14 cellular contexts compared by ENCODE assay signal in the genomic region with DNA sequence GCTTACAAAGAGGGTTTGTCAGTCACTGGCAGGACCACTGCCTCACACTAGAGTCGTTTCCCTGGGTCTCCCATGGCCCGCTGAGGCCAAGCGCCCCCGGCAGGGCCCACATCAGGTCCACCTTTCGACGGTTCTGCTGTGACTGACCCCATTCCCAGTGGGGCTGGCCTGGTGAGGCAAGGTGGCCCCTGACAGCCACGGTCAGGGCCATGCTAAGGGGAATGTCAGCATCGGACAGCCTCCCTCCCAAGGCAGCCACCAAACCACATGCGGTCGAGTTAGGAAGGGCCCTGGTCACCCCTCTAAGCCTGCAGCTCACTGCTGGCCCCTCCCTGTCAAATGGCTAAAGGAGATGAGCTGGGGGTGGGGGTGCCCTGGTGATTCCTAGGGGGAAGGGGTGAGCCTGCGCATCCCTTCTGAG. TPM values are rescaled to one million over a fixed set of nuclear protein-coding genes. Genes with fewer than 3 reads are reported as not detected.
DNase-seq lines count a peak whose midpoint lies in the region; ATAC-seq, FAIRE-seq and TF ChIP-seq lines count a peak whose summit lies in the region.
"Had no signal": no experiment of that assay in that cellular context is flagged by ENCODE, and none has a peak within 500 bp of the region (broad histone marks: within the 10 kb centered on the region; RNA-seq: fewer than 3 reads in every experiment).

No MANE protein-coding gene starts in this region.

- 100% methylated on average over 5 of the region's 11 CpGs for WGBS in SK-N-SH (ENCODE audit: low lambda C conversion rate)
- WGBS in right lobe of liver (ENCODE audit: insufficient coverage, low coverage, low lambda C conversion rate, missing lambda C conversion rate), result no CpG with 5 or more reads among the region's 11 CpGs
- 40% methylated on average over 7 of the region's 11 CpGs for WGBS in HepG2 (ENCODE audit: low lambda C conversion rate)
- 86 to 91% (median 91%) methylated on average over 11 of the region's 11 CpGs for WGBS in ovary, 3 donors
- 92% methylated on average over 11 of the region's 11 CpGs for WGBS in aorta, 2 donors

- H4K20me1 ChIP-seq in SK-N-SH (ENCODE audit: insufficient read depth) (no peaks in the 10 kb centered on the region), HepG2 (ENCODE audit: insufficient read depth, low read length) (no peaks in the 10 kb centered on the region)

- CTCF ChIA-PET in SK-N-SH (lab: Yijun Ruan, JAX) (interaction anchor here (0.7 to 1.9 kb wide), 2 partner anchors 24 to 475 kb away, joined by 4 to 5 read pairs; no protein-coding TSS in a partner anchor), HepG2 (lab: Yijun Ruan, JAX; ENCODE audit: low intra/inter-chr PET ratio, low total read pairs) (no interaction called here)

- H3K9me3 ChIP-seq in SK-N-SH (no peaks in the 10 kb centered on the region), right lobe of liver (no peaks in the 10 kb centered on the region), HepG2 (ENCODE audit: low read length) (no peaks in the 10 kb centered on the region), ovary (no peaks in the 10 kb centered on the region), aorta (ENCODE audit: control insufficient read depth, low read length) (no peaks in the 10 kb centered on the region)

- no peak for TF ChIP-seq EP300 in SK-N-SH (IDR thresholded peaks at IDR 0.05; ENCODE audit: borderline replicate concordance in 1 of 2, low read depth in 1 of 2, low read length in 1 of 2)
- no peak for TF ChIP-seq EP300 in HepG2 (IDR thresholded peaks at IDR 0.05; ENCODE audit: low read depth in 2 of 2, low read length in 2 of 2)
- TF ChIP-seq EP300 in HepG2 (CRISPR knock-in tag; IDR thresholded peaks at IDR 0.05; ENCODE audit: borderline replicate concordance), result no peak
- no peak for TF ChIP-seq EP300 in ovary (IDR thresholded peaks at IDR 0.05)

- no peaks in the 10 kb centered on the region for H3K79me2 ChIP-seq in SK-N-SH (ENCODE audit: insufficient read depth)
- H3K79me2 ChIP-seq in HepG2 (ENCODE audit: insufficient read depth, low read length), result no peaks in the 10 kb centered on the region

- TF ChIP-seq CTCF in SK-N-SH (IDR thresholded peaks at IDR 0.05) (no peak), right lobe of liver (IDR thresholded peaks at IDR 0.05) (no peak), HepG2 (CRISPR knock-in tag; IDR thresholded peaks at IDR 0.05) (no peak), ovary (IDR thresholded peaks at IDR 0.05) (no peak)

- H3K4me3 ChIP-seq in SK-N-SH (ENCODE audit: low read depth in 2 of 2, low read length in 1 of 2) (no peak overlapping the region), right lobe of liver (no peak overlapping the region), HepG2 (replicated peaks in 1 of 3; ENCODE audit: insufficient read depth in 1 of 3, low read depth in 2 of 3, low read length in 3 of 3) (no peak overlapping the region), ovary (no peak overlapping the region), aorta (ENCODE audit: low read length in 2 of 2) (no peak overlapping the region)

- no peak for ATAC-seq in SK-N-SH treated with all-trans-retinoic acid at 6 μM for 48 hours
- ATAC-seq in right lobe of liver, result no peak
- ATAC-seq in HepG2, result no peak
- no peak for ATAC-seq in aorta (ENCODE audit: low FRiP score)
- ATAC-seq in GM19452 (IDR thresholded peaks at IDR 0.05; ENCODE audit: unreplicated experiment), result no peak
- ATAC-seq: CD8-positive, alpha-beta T cell had no signal

- no TSS peak for BruUV-seq in HepG2 (replicated peaks; lab: Mats Ljungman, UMichigan)

- in situ Hi-C loops in HepG2 (cut with HindIII; ENCODE audit: extremely low pct_ligation_motif_present, low pct_unique_long_range_greater_than_20kb), result no loop called here

- TF ChIP-seq POLR2A in right lobe of liver (IDR thresholded peaks at IDR 0.05) (no peak), HepG2 (IDR thresholded peaks at IDR 0.05; ENCODE audit: insufficient read depth in 1 of 2, low read depth in 2 of 2, low read length in 2 of 2) (no peak), ovary (IDR thresholded peaks at IDR 0.05) (no peak)

- H3K27ac ChIP-seq in SK-N-SH (ENCODE audit: low read depth in 2 of 2, low read length in 1 of 2) (no peak overlapping the region), right lobe of liver (no peak overlapping the region), HepG2 (ENCODE audit: extremely low read length, insufficient read depth, low read length) (no peak overlapping the region), ovary (no peak overlapping the region), aorta (ENCODE audit: low read depth in 1 of 2, low read length in 2 of 2) (no peak overlapping the region)
- H3K27ac ChIP-seq: 22Rv1 had no signal

- no peak for FAIRE-seq in HepG2 (lab: Jason Lieb, UNC)

- H3K4me2 ChIP-seq in SK-N-SH, result no peak overlapping the region
- no peak overlapping the region for H3K4me2 ChIP-seq in HepG2 (ENCODE audit: low read depth, low read length)

- TF ChIP-seq RAD21 in SK-N-SH (IDR thresholded peaks at IDR 0.05; ENCODE audit: low read length) (no peak), HepG2 (CRISPR knock-in tag; IDR thresholded peaks at IDR 0.05) (no peak)

- H3K4me1 ChIP-seq in SK-N-SH (ENCODE audit: control insufficient read depth in 1 of 2, insufficient read depth in 2 of 2, low read depth in 1 of 2, low read length in 1 of 2) (peaks cover 0 to 2% of the 10 kb centered on the region in 2 experiments; a peak in 1 of 4 replicates), right lobe of liver (peaks cover 0 to 5% (median 0%) of the 10 kb centered on the region in 4 donors), HepG2 (ENCODE audit: insufficient read depth, low read length) (peaks cover 22% of the 10 kb centered on the region), ovary (ENCODE audit: insufficient read depth) (no peaks in the 10 kb centered on the region), aorta (ENCODE audit: control insufficient read depth in 1 of 2, insufficient read depth in 2 of 2, low read length in 2 of 2) (no peaks in the 10 kb centered on the region)

- intact Hi-C loops in right lobe of liver (cut with DNase I), result no loop called here
- intact Hi-C loops in HepG2 (cut with micrococcal nuclease; ENCODE audit: unreplicated experiment), result no loop called here
- intact Hi-C loops in ovary (cut with DNase I), result no loop called here
- intact Hi-C loops in aorta (cut with DNase I), result no loop called here

- POLR2A ChIA-PET in SK-N-SH (lab: Yijun Ruan, JAX) (no interaction called here), HepG2 (lab: Yijun Ruan, JAX) (no interaction called here)

- H3F3A ChIP-seq in SK-N-SH (replicated peaks; ENCODE audit: insufficient read depth), result no peaks in the 10 kb centered on the region

- no peaks in the 10 kb centered on the region for H3K27me3 ChIP-seq in SK-N-SH (ENCODE audit: insufficient read depth)
- H3K27me3 ChIP-seq in right lobe of liver, result no peaks in the 10 kb centered on the region
- peaks cover 8 to 28% of the 10 kb centered on the region in 2 experiments for H3K27me3 ChIP-seq in HepG2 (ENCODE audit: control insufficient read depth in 1 of 2, insufficient read depth in 2 of 2, low read length in 2 of 2)
- no peaks in the 10 kb centered on the region for H3K27me3 ChIP-seq in ovary
- H3K27me3 ChIP-seq in aorta (ENCODE audit: control insufficient read depth in 1 of 2, insufficient read depth in 2 of 2, low read length in 1 of 2), result no peaks in the 10 kb centered on the region

- H3K9me2 ChIP-seq in SK-N-SH, result no peaks in the 10 kb centered on the region

- DNase-seq in SK-N-SH (peak; percentile 17), right lobe of liver (peak in 2 of 3 donors; percentile 8 to 31), HepG2 (ENCODE audit: low spot score) (no peak), ovary (peak in 4 of 5 donors; percentile 5 to 23 (median 12)), aorta (peak; percentile 39), DMS114 treated with DMSO at 0.1 percent for 48 hours (lab: John Stamatoyannopoulos, UW; ENCODE audit: unreplicated experiment) (no peak)
- DNase-seq: CD8-positive, alpha-beta T cell; DMS79; NCI-H1417; NCI-H187 treated with DMSO at 0.1 percent for 48 hours; NCI-H69 had no signal

- H3K9ac ChIP-seq in SK-N-SH, result no peak overlapping the region
- no peak overlapping the region for H3K9ac ChIP-seq in HepG2 (ENCODE audit: insufficient read depth, low read depth, low read length)

- H2AFZ ChIP-seq in SK-N-SH (ENCODE audit: low read depth) (no peak overlapping the region), HepG2 (ENCODE audit: low read length) (no peak overlapping the region)

- H3K36me3 ChIP-seq in SK-N-SH (replicated peaks in 1 of 2; ENCODE audit: control insufficient read depth in 1 of 2, insufficient read depth in 2 of 2, low read length in 1 of 2), result no peaks in the 10 kb centered on the region
- no peaks in the 10 kb centered on the region for H3K36me3 ChIP-seq in right lobe of liver
- no peaks in the 10 kb centered on the region for H3K36me3 ChIP-seq in HepG2 (replicated peaks in 1 of 2; ENCODE audit: control insufficient read depth in 1 of 2, insufficient read depth in 2 of 2, low read length in 2 of 2)
- H3K36me3 ChIP-seq in ovary, result no peaks in the 10 kb centered on the region
- H3K36me3 ChIP-seq in aorta (ENCODE audit: control insufficient read depth in 1 of 2, insufficient read depth in 2 of 2, low read length in 1 of 2), result no peaks in the 10 kb centered on the region

RNA-seq across cellular contexts. Expression of gene KIF17, which starts 2.8 kb away (rescaled TPM):
- polyA plus RNA-seq in SK-N-SH (2012; rRNA removed) (4.1 and 4.3 TPM in 2 replicates), HepG2 (2011; rRNA removed) (0.44 and 0.52 TPM in 2 replicates), ovary (1 to 10 TPM in 1 of 2 donors, under 1 TPM in 1; 1.00 to 2.2 TPM), aorta (1 to 10 TPM in 1 of 2 donors, under 1 TPM in 1; 0.49 to 2.6 TPM)
- polyA plus RNA-seq in SK-N-SH (2012; cell fraction: cytosol; rRNA removed), result 2.2 and 4.1 TPM in 2 replicates
- 7.7 and 9.5 TPM in 2 replicates for polyA plus RNA-seq in SK-N-SH (2012; cell fraction: nucleus; rRNA removed)
- total RNA-seq in right lobe of liver (1 to 10 TPM; 1.0 to 3.2 (median 1.3) TPM), HepG2 (2016; rRNA removed; fragmentation: Illumina TruSeq; extraction: Trizol) (0.24 and 0.25 TPM in 2 replicates), ovary (1 to 10 TPM in 4 of 7 donors, under 1 TPM in 3; 0.56 to 6.2 (median 2.2) TPM), aorta (1 to 10 TPM; 2.5 to 3.2 TPM)
- not detected in 2 replicates for total RNA-seq in HepG2 (2016; cell fraction: cytosol; rRNA removed; fragmentation: Illumina TruSeq; extraction: Trizol; ENCODE audit: low read depth)
- 0.13 and 0.27 TPM in 2 replicates for total RNA-seq in HepG2 (2016; cell fraction: insoluble cytoplasmic fraction; rRNA removed; fragmentation: Illumina TruSeq; extraction: Trizol)
- 0.34 TPM in 1 of 2 replicates, not detected in the other for total RNA-seq in HepG2 (2016; cell fraction: membrane; rRNA removed; fragmentation: Illumina TruSeq; extraction: Trizol)
- total RNA-seq in HepG2 (2016; cell fraction: nucleus; rRNA removed; fragmentation: Illumina TruSeq; extraction: Trizol), result 0.16 TPM in 1 of 2 replicates, not detected in the other
- 0.27 and 0.36 TPM in 2 replicates for polyA plus RNA-seq in HepG2 (2011; cell fraction: cytosol; rRNA removed)
- 0.63 and 0.69 TPM in 2 replicates for polyA plus RNA-seq in HepG2 (2011; cell fraction: nucleus; rRNA removed)
- polyA plus RNA-seq in HepG2 (2012), result 0.35 and 0.60 TPM in 2 replicates
- polyA plus RNA-seq in HepG2 (2016; cell fraction: cytosol; fragmentation: Illumina TruSeq; extraction: Trizol; ENCODE audit: low read depth), result 0.11 and 0.24 TPM in 2 replicates
- polyA plus RNA-seq in HepG2 (2016; cell fraction: insoluble cytoplasmic fraction; fragmentation: Illumina TruSeq; extraction: Trizol; ENCODE audit: low read depth), result 0.21 TPM in 1 of 2 replicates, not detected in the other
- polyA plus RNA-seq in HepG2 (2016; cell fraction: membrane; fragmentation: Illumina TruSeq; extraction: Trizol; ENCODE audit: low read depth), result 0.14 and 0.47 TPM in 2 replicates
- 0.36 TPM in 1 of 2 replicates, not detected in the other for polyA plus RNA-seq in HepG2 (2016; cell fraction: nucleus; fragmentation: Illumina TruSeq; extraction: Trizol; ENCODE audit: insufficient read depth, low read depth)
- polyA minus RNA-seq in HepG2 (2011; rRNA and poly(A)+ RNA removed; ENCODE audit: low replicate concordance), result 0.78 TPM in 1 of 2 replicates, not detected in the other
- polyA minus RNA-seq in HepG2 (2011; cell fraction: cytosol; rRNA and poly(A)+ RNA removed), result not detected in 2 replicates
- 0.52 and 0.62 TPM in 2 replicates for polyA minus RNA-seq in HepG2 (2011; cell fraction: nucleus; rRNA and poly(A)+ RNA removed)
- total RNA-seq: CD8-positive, alpha-beta T cell had no signal

RNA-seq across cellular contexts. Expression of gene SH2D5, which starts 11.9 kb away (rescaled TPM):
- 6.1 and 6.5 TPM in 2 replicates for polyA plus RNA-seq in SK-N-SH (2012; rRNA removed)
- 3.2 and 4.1 TPM in 2 replicates for polyA plus RNA-seq in SK-N-SH (2012; cell fraction: cytosol; rRNA removed)
- 28.8 and 30.4 TPM in 2 replicates for polyA plus RNA-seq in SK-N-SH (2012; cell fraction: nucleus; rRNA removed)
- total RNA-seq in right lobe of liver, result 1 to 10 TPM in 2 of 6 experiments, under 1 TPM in 1, not detected in 3; 0.80 to 1.8 (median 1.4) TPM
- total RNA-seq in HepG2 (2016; rRNA removed; fragmentation: Illumina TruSeq; extraction: Trizol), result 1.7 and 3.4 TPM in 2 replicates
- total RNA-seq in HepG2 (2016; cell fraction: cytosol; rRNA removed; fragmentation: Illumina TruSeq; extraction: Trizol; ENCODE audit: low read depth), result 0.20 and 0.26 TPM in 2 replicates
- 1.6 and 2.0 TPM in 2 replicates for total RNA-seq in HepG2 (2016; cell fraction: insoluble cytoplasmic fraction; rRNA removed; fragmentation: Illumina TruSeq; extraction: Trizol)
- total RNA-seq in HepG2 (2016; cell fraction: membrane; rRNA removed; fragmentation: Illumina TruSeq; extraction: Trizol), result 1.4 and 1.8 TPM in 2 replicates
- total RNA-seq in HepG2 (2016; cell fraction: nucleus; rRNA removed; fragmentation: Illumina TruSeq; extraction: Trizol), result 1.8 and 2.2 TPM in 2 replicates
- polyA plus RNA-seq in HepG2 (2011; rRNA removed), result 1.2 and 1.4 TPM in 2 replicates
- polyA plus RNA-seq in HepG2 (2011; cell fraction: cytosol; rRNA removed), result 0.87 and 0.92 TPM in 2 replicates
- polyA plus RNA-seq in HepG2 (2011; cell fraction: nucleus; rRNA removed), result 7.0 and 10.0 TPM in 2 replicates
- polyA plus RNA-seq in HepG2 (2012), result 0.94 and 1.8 TPM in 2 replicates
- polyA plus RNA-seq in HepG2 (2016; cell fraction: cytosol; fragmentation: Illumina TruSeq; extraction: Trizol; ENCODE audit: low read depth), result 0.29 and 0.55 TPM in 2 replicates
- 0.69 and 1.5 TPM in 2 replicates for polyA plus RNA-seq in HepG2 (2016; cell fraction: insoluble cytoplasmic fraction; fragmentation: Illumina TruSeq; extraction: Trizol; ENCODE audit: low read depth)
- polyA plus RNA-seq in HepG2 (2016; cell fraction: membrane; fragmentation: Illumina TruSeq; extraction: Trizol; ENCODE audit: low read depth), result 0.64 and 0.86 TPM in 2 replicates
- polyA plus RNA-seq in HepG2 (2016; cell fraction: nucleus; fragmentation: Illumina TruSeq; extraction: Trizol; ENCODE audit: insufficient read depth, low read depth), result 4.8 and 5.7 TPM in 2 replicates
- 0.05 and 0.76 TPM in 2 replicates for polyA minus RNA-seq in HepG2 (2011; rRNA and poly(A)+ RNA removed; ENCODE audit: low replicate concordance)
- 0.40 and 1.4 TPM in 2 replicates for polyA minus RNA-seq in HepG2 (2011; cell fraction: cytosol; rRNA and poly(A)+ RNA removed)
- 0.77 and 0.87 TPM in 2 replicates for polyA minus RNA-seq in HepG2 (2011; cell fraction: nucleus; rRNA and poly(A)+ RNA removed)
- total RNA-seq in ovary, result 1 to 10 TPM in 2 of 7 donors, under 1 TPM in 4, not detected in 1; 0.43 to 1.8 (median 0.77) TPM
- under 1 TPM; 0.15 TPM for polyA plus RNA-seq in ovary
- under 1 TPM; 0.26 to 0.39 TPM for total RNA-seq in aorta
- polyA plus RNA-seq in aorta, result under 1 TPM in 1 of 2 donors, not detected in 1; 0.13 TPM
- total RNA-seq: CD8-positive, alpha-beta T cell had no signal

RNA-seq across cellular contexts. Expression of gene DDOST, which starts 59.5 kb away (rescaled TPM):
- 602 and 763 TPM in 2 replicates for polyA plus RNA-seq in SK-N-SH (2012; rRNA removed)
- 495 and 668 TPM in 2 replicates for polyA plus RNA-seq in SK-N-SH (2012; cell fraction: cytosol; rRNA removed)
- 125 and 238 TPM in 2 replicates for polyA plus RNA-seq in SK-N-SH (2012; cell fraction: nucleus; rRNA removed)
- 100 to 1,000 TPM in 3 of 6 experiments, 10 to 100 TPM in 3; 53.0 to 132 (median 100) TPM for total RNA-seq in right lobe of liver
- total RNA-seq in HepG2 (2016; rRNA removed; fragmentation: Illumina TruSeq; extraction: Trizol), result 167 and 335 TPM in 2 replicates
- 55.5 and 58.3 TPM in 2 replicates for total RNA-seq in HepG2 (2016; cell fraction: cytosol; rRNA removed; fragmentation: Illumina TruSeq; extraction: Trizol; ENCODE audit: low read depth)
- 152 and 344 TPM in 2 replicates for total RNA-seq in HepG2 (2016; cell fraction: insoluble cytoplasmic fraction; rRNA removed; fragmentation: Illumina TruSeq; extraction: Trizol)
- total RNA-seq in HepG2 (2016; cell fraction: membrane; rRNA removed; fragmentation: Illumina TruSeq; extraction: Trizol), result 109 and 116 TPM in 2 replicates
- 220 and 261 TPM in 2 replicates for total RNA-seq in HepG2 (2016; cell fraction: nucleus; rRNA removed; fragmentation: Illumina TruSeq; extraction: Trizol)
- 485 and 494 TPM in 2 replicates for polyA plus RNA-seq in HepG2 (2011; rRNA removed)
- 512 and 565 TPM in 2 replicates for polyA plus RNA-seq in HepG2 (2011; cell fraction: cytosol; rRNA removed)
- 123 and 124 TPM in 2 replicates for polyA plus RNA-seq in HepG2 (2011; cell fraction: nucleus; rRNA removed)
- polyA plus RNA-seq in HepG2 (2012), result 190 and 241 TPM in 2 replicates
- polyA plus RNA-seq in HepG2 (2016; cell fraction: cytosol; fragmentation: Illumina TruSeq; extraction: Trizol; ENCODE audit: low read depth), result 62.9 and 71.0 TPM in 2 replicates
- polyA plus RNA-seq in HepG2 (2016; cell fraction: insoluble cytoplasmic fraction; fragmentation: Illumina TruSeq; extraction: Trizol; ENCODE audit: low read depth), result 137 and 148 TPM in 2 replicates
- polyA plus RNA-seq in HepG2 (2016; cell fraction: membrane; fragmentation: Illumina TruSeq; extraction: Trizol; ENCODE audit: low read depth), result 92.2 and 98.9 TPM in 2 replicates
- polyA plus RNA-seq in HepG2 (2016; cell fraction: nucleus; fragmentation: Illumina TruSeq; extraction: Trizol; ENCODE audit: insufficient read depth, low read depth), result 331 and 354 TPM in 2 replicates
- polyA minus RNA-seq in HepG2 (2011; rRNA and poly(A)+ RNA removed; ENCODE audit: low replicate concordance), result 116 and 435 TPM in 2 replicates
- 152 TPM in 2 replicates for polyA minus RNA-seq in HepG2 (2011; cell fraction: cytosol; rRNA and poly(A)+ RNA removed)
- polyA minus RNA-seq in HepG2 (2011; cell fraction: nucleus; rRNA and poly(A)+ RNA removed), result 85.1 and 101 TPM in 2 replicates
- 100 to 1,000 TPM in 6 of 7 donors, 10 to 100 TPM in 1; 95.5 to 228 (median 191) TPM for total RNA-seq in ovary
- 100 to 1,000 TPM; 168 to 172 TPM for polyA plus RNA-seq in ovary
- total RNA-seq in aorta, result 100 to 1,000 TPM; 123 to 135 TPM
- polyA plus RNA-seq in aorta, result 100 to 1,000 TPM in 1 of 2 donors, 10 to 100 TPM in 1; 86.3 to 174 TPM

Comparison
In these comparisons a context has a peak if more than half of its experiments do, and no peak if none do; other contexts are left out.
1. DNase-seq: peak in SK-N-SH (single experiment), right lobe of liver (2 of 3), ovary (4 of 5) and aorta (2 of 2); none in HepG2 (single experiment) and DMS114 treated with DMSO at 0.1 percent for 48 hours (single experiment).